Comparison of ENCODE assay signal across 2 cellular contexts in genomic region chr9:129823163-129823933, GRCh38.
TF ChIP-seq lines count a peak whose summit lies in the region.

No MANE protein-coding gene starts in this region.

TF ChIP-seq in HEK293, 187 proteins besides CTCF, POLR2A, EP300 and RAD21 (continued from another document and continues in another):
- TF ChIP-seq SP3 (tag by site-specific recombination; IDR thresholded peaks at IDR 0.05) = peak; percentile 49; the same call in 1 of the 2 replicates
- TF ChIP-seq ZNF623 (tag by site-specific recombination; IDR thresholded peaks at IDR 0.05) = no peak
- TF ChIP-seq ZNF248 (tag by site-specific recombination; IDR thresholded peaks at IDR 0.05) = no peak
- no peak for TF ChIP-seq ZNF707 (tag by site-specific recombination; IDR thresholded peaks at IDR 0.05)
- TF ChIP-seq ZNF660 (tag by site-specific recombination; IDR thresholded peaks at IDR 0.05) = no peak
- no peak for TF ChIP-seq ZNF239 (tag by site-specific recombination; IDR thresholded peaks at IDR 0.05)
- no peak for TF ChIP-seq OVOL3 (tag by site-specific recombination; IDR thresholded peaks at IDR 0.05)
- TF ChIP-seq ZNF341 (tag by site-specific recombination; IDR thresholded peaks at IDR 0.05; ENCODE audit: low read depth) = no peak
- no peak for TF ChIP-seq ZNF26 (tag by site-specific recombination; IDR thresholded peaks at IDR 0.05)
- no peak for TF ChIP-seq ZNF501 (tag by site-specific recombination; IDR thresholded peaks at IDR 0.05)
- TF ChIP-seq ZNF37A (tag by site-specific recombination; IDR thresholded peaks at IDR 0.05) = no peak
- TF ChIP-seq ZNF596 (tag by site-specific recombination; IDR thresholded peaks at IDR 0.05) = no peak
- TF ChIP-seq ZNF558 (tag by site-specific recombination; IDR thresholded peaks at IDR 0.05) = no peak
- TF ChIP-seq TRIM28 (IDR thresholded peaks at IDR 0.05; ENCODE audit: borderline replicate concordance, low read length) = no peak
- TF ChIP-seq HOXA7 (CRISPR knock-in tag; IDR thresholded peaks at IDR 0.05; ENCODE audit: borderline replicate concordance) = no peak
- no peak for TF ChIP-seq REST (tag by site-specific recombination; IDR thresholded peaks at IDR 0.05)
- TF ChIP-seq ZNF169 (tag by site-specific recombination; IDR thresholded peaks at IDR 0.05) = no peak
- no peak for TF ChIP-seq ZNF580 (tag by site-specific recombination; IDR thresholded peaks at IDR 0.05)
- TF ChIP-seq ZNF335 (tag by site-specific recombination; conservative IDR thresholded peaks at IDR 0.05) = peak; percentile 24
- TF ChIP-seq INSM2 (tag by site-specific recombination; IDR thresholded peaks at IDR 0.05) = no peak
- TF ChIP-seq ZBTB26 (tag by site-specific recombination; optimal IDR thresholded peaks at IDR 0.05) = no peak
- no peak for TF ChIP-seq AEBP2 (tag by site-specific recombination; IDR thresholded peaks at IDR 0.05; ENCODE audit: borderline replicate concordance)

TF ChIP-seq in SK-N-SH, 30 proteins besides CTCF, POLR2A, EP300 and RAD21 (continued from another document):
- no peak for TF ChIP-seq IRF3 (IDR thresholded peaks at IDR 0.05; ENCODE audit: low read depth, low read length)
- no peak for TF ChIP-seq SMC3 (IDR thresholded peaks at IDR 0.05; ENCODE audit: low read depth, low read length)
